20 cellular contexts compared by ENCODE assay signal in genomic region chr3:99951701-99952100, GRCh38.
A peak's percentile ranks its signal among the peaks of the same experiment; 100 is the strongest.
DNase-seq lines count a peak whose midpoint lies in the region; ATAC-seq, FAIRE-seq and TF ChIP-seq lines count a peak whose summit lies in the region.
"Had no signal": no experiment of that assay in that cellular context is flagged by ENCODE, and none has a peak within 500 bp of the region (broad histone marks: within the 10 kb centered on the region; RNA-seq: fewer than 3 reads in every experiment).

No MANE protein-coding gene starts in this region.

- H3F3A ChIP-seq in smooth muscle cell (ENCODE audit: low read depth) = peaks cover 9% of the 10 kb centered on the region

- DNase-seq in EH (ENCODE audit: low read depth) = peak; percentile 44
- peak; percentile 24 for DNase-seq in M059J (ENCODE audit: low read depth)
- peak; percentile 49 for DNase-seq in fibroblast of villous mesenchyme (ENCODE audit: low read depth)
- no peak for DNase-seq in smooth muscle cell (lab: John Stamatoyannopoulos, UW; ENCODE audit: unreplicated experiment)
- DNase-seq in pancreas = no peak
- DNase-seq in natural killer cell = no peak
- no peak for DNase-seq in effector memory CD4-positive, alpha-beta T cell
- DNase-seq: DMS 273 treated with DMSO at 0.1 percent for 48 hours, DND-41, GDM1, NCI-H1436 treated with DMSO at 0.1 percent for 48 hours, NCI-H2029 treated with DMSO at 0.1 percent for 48 hours, NCI-H2171, NCI-H526, Peyer's patch, T-cell had no signal

- H3K79me2 ChIP-seq in smooth muscle cell (ENCODE audit: low read depth) = no peaks in the 10 kb centered on the region

- H3K4me1 Mint-ChIP-seq in natural killer cell = no peaks in the 10 kb centered on the region

- intact Hi-C loops in pancreas (cut with DNase I) (no loop called here), natural killer cell (cut with micrococcal nuclease) (no loop called here)

- H4K20me1 ChIP-seq in smooth muscle cell (ENCODE audit: low read depth) = no peaks in the 10 kb centered on the region

- H3K4me3 Mint-ChIP-seq in natural killer cell = no peak overlapping the region
- H3K4me3 Mint-ChIP-seq: B cell, T-cell had no signal

- H3K36me3 ChIP-seq in smooth muscle cell (ENCODE audit: low read depth) (no peaks in the 10 kb centered on the region), pancreas (no peaks in the 10 kb centered on the region)
- no peaks in the 10 kb centered on the region for H3K36me3 ChIP-seq in effector memory CD4-positive, alpha-beta T cell (ENCODE audit: control insufficient read depth, insufficient read depth, low read length)
- H3K36me3 ChIP-seq: Peyer's patch had no signal

- H3K9me3 ChIP-seq in smooth muscle cell (replicated peaks; ENCODE audit: low read depth) (no peaks in the 10 kb centered on the region), pancreas (no peaks in the 10 kb centered on the region)
- H3K9me3 ChIP-seq in effector memory CD4-positive, alpha-beta T cell (ENCODE audit: control insufficient read depth, low read length) = no peaks in the 10 kb centered on the region
- H3K9me3 ChIP-seq: Peyer's patch had no signal

- no peak overlapping the region for H3K27ac Mint-ChIP-seq in natural killer cell
- H3K27ac Mint-ChIP-seq: B cell, T-cell had no signal

- no peak for TF ChIP-seq CTCF in fibroblast of villous mesenchyme (IDR thresholded peaks at IDR 0.05; ENCODE audit: insufficient read depth, low read depth, low read length)
- no peak for TF ChIP-seq CTCF in smooth muscle cell (IDR thresholded peaks at IDR 0.05; ENCODE audit: borderline replicate concordance, insufficient read depth, poor library complexity, severe bottlenecking)
- TF ChIP-seq CTCF in pancreas (IDR thresholded peaks at IDR 0.05) = no peak
- TF ChIP-seq CTCF in natural killer cell (IDR thresholded peaks at IDR 0.05) = no peak

- H3K4me1 ChIP-seq in smooth muscle cell (ENCODE audit: low read depth) (peaks cover 24% of the 10 kb centered on the region), pancreas (peaks cover 32 to 56% (median 44%) of the 10 kb centered on the region in 3 donors)
- no peaks in the 10 kb centered on the region for H3K4me1 ChIP-seq in effector memory CD4-positive, alpha-beta T cell (ENCODE audit: control insufficient read depth, insufficient read depth, low read length, poor library complexity, severe bottlenecking)
- H3K4me1 ChIP-seq: Peyer's patch had no signal

- no peak overlapping the region for H3K9ac ChIP-seq in smooth muscle cell (ENCODE audit: low read depth)

- no peak for ATAC-seq in pancreas
- no peak for ATAC-seq in natural killer cell
- ATAC-seq: Right ventricle myocardium inferior, T-cell had no signal

- H3K4me3 ChIP-seq in fibroblast of villous mesenchyme (ENCODE audit: low read depth, low read length) (no peak overlapping the region), smooth muscle cell (no peak overlapping the region), pancreas (no peak overlapping the region)
- H3K4me3 ChIP-seq in effector memory CD4-positive, alpha-beta T cell (ENCODE audit: insufficient read depth, low read depth, low read length, poor library complexity, severe bottlenecking) = no peak overlapping the region
- H3K4me3 ChIP-seq: Peyer's patch, SK-N-MC had no signal

- H2AFZ ChIP-seq in smooth muscle cell (ENCODE audit: low read depth) = no peak overlapping the region

- no peak for FAIRE-seq in pancreas (lab: Jason Lieb, UNC)
- FAIRE-seq: H1 had no signal

- no peaks in the 10 kb centered on the region for H3K27me3 ChIP-seq in smooth muscle cell (ENCODE audit: low read depth)
- no peaks in the 10 kb centered on the region for H3K27me3 ChIP-seq in pancreas
- no peaks in the 10 kb centered on the region for H3K27me3 ChIP-seq in effector memory CD4-positive, alpha-beta T cell (replicated peaks; ENCODE audit: control insufficient read depth, insufficient read depth, low read length, poor library complexity, severe bottlenecking)
- H3K27me3 ChIP-seq: Peyer's patch had no signal

- H3K27me3 Mint-ChIP-seq in natural killer cell (ENCODE audit: low read depth in 2 of 2) = no peaks in the 10 kb centered on the region
- H3K27me3 Mint-ChIP-seq: B cell, T-cell had no signal

- peak overlapping the region; percentile 90 for H3K27ac ChIP-seq in smooth muscle cell (ENCODE audit: low read depth)
- H3K27ac ChIP-seq in pancreas = no peak overlapping the region
- no peak overlapping the region for H3K27ac ChIP-seq in effector memory CD4-positive, alpha-beta T cell (ENCODE audit: insufficient read depth, low read length, poor library complexity, severe bottlenecking)
- H3K27ac ChIP-seq: Peyer's patch, SK-N-MC had no signal

- H3K4me2 ChIP-seq in smooth muscle cell = peak overlapping the region; percentile 75

- no peaks in the 10 kb centered on the region for H3K36me3 Mint-ChIP-seq in natural killer cell

- no peaks in the 10 kb centered on the region for H3K9me3 Mint-ChIP-seq in natural killer cell
- H3K9me3 Mint-ChIP-seq: T-cell had no signal

Comparison
In these comparisons a context has a peak if more than half of its experiments do, and no peak if none do; other contexts are left out.
1. DNase-seq: peak in EH (single experiment), M059J (single experiment) and fibroblast of villous mesenchyme (single experiment); none in smooth muscle cell (single experiment), pancreas (0 of 6), natural killer cell (single experiment) and effector memory CD4-positive, alpha-beta T cell (0 of 3).